4 cellular contexts compared by ENCODE assay signal in genomic region chr17:47773664-47774063, GRCh38. TPM values are rescaled to one million over a fixed set of nuclear protein-coding genes. Genes with fewer than 3 reads are reported as not detected.
"Had no signal": no experiment of that assay in that cellular context is flagged by ENCODE, and none has a peak within 500 bp of the region (broad histone marks: within the 10 kb centered on the region; RNA-seq: fewer than 3 reads in every experiment).

No MANE protein-coding gene starts in this region.

RNA-seq across cellular contexts. Expression of gene TBX21, which starts 40.6 kb away (rescaled TPM):
- total RNA-seq: PC-9, RPMI7951, SK-MEL-5 had no signal
- polyA plus RNA-seq: SK-N-SH had no signal

RNA-seq across cellular contexts. Expression of gene LRRC46, which starts 57.8 kb away (rescaled TPM):
- total RNA-seq: RPMI7951, SK-MEL-5 had no signal
